ENCODE assay signal across 15 cellular contexts in the genomic region with DNA sequence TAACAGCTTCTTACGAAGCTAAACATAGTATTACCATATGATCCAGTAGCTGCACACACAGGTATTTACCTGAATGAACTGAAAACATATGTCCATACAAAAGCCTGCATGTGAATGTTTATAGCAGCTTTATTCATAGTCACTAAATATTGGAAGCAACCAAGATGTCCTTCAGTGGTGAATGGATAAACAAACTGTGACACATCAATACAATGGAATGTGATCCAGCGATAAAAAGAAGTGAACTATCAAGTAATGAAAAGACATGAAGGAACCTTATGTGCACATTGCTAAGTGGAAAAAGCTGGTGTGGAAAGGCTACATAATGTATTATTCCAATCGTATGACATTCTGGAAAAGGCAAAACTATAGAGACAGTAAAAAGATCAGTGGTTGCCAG. TPM values are rescaled to one million over a fixed set of nuclear protein-coding genes. Genes with fewer than 3 reads are reported as not detected.
A peak's percentile ranks its signal among the peaks of the same experiment; 100 is the strongest.
DNase-seq lines count a peak whose midpoint lies in the region; ATAC-seq, FAIRE-seq and TF ChIP-seq lines count a peak whose summit lies in the region.
"Had no signal": no experiment of that assay in that cellular context is flagged by ENCODE, and none has a peak within 500 bp of the region (broad histone marks: within the 10 kb centered on the region; RNA-seq: fewer than 3 reads in every experiment).

No MANE protein-coding gene starts in this region.

- H3K4me2 ChIP-seq in astrocyte (ENCODE audit: low read length) = no peak overlapping the region
- H3K4me2 ChIP-seq: GM23338 had no signal

- no peaks in the 10 kb centered on the region for H3K9me3 Mint-ChIP-seq in astrocyte (ENCODE audit: unreplicated experiment)
- H3K9me3 Mint-ChIP-seq: GM23338 had no signal

- ATAC-seq in GM18909 (IDR thresholded peaks at IDR 0.05; ENCODE audit: poor library complexity, unreplicated experiment) = no peak
- ATAC-seq: GM23338 had no signal

- H3K36me3 ChIP-seq in BJ (ENCODE audit: control insufficient read depth, insufficient read depth, low read length) (no peaks in the 10 kb centered on the region), astrocyte (ENCODE audit: insufficient read depth, low read length) (no peaks in the 10 kb centered on the region), vagina (no peaks in the 10 kb centered on the region), right atrium auricular region (no peaks in the 10 kb centered on the region)

- TF ChIP-seq CTCF in BJ (IDR thresholded peaks at IDR 0.05; ENCODE audit: insufficient read depth, low read depth, low read length) = no peak
- no peak for TF ChIP-seq CTCF in astrocyte (IDR thresholded peaks at IDR 0.05; ENCODE audit: insufficient read depth, low read depth, low read length)
- TF ChIP-seq CTCF in vagina (IDR thresholded peaks at IDR 0.05) = no peak
- TF ChIP-seq CTCF in right atrium auricular region (IDR thresholded peaks at IDR 0.05) = no peak

- no peak for TF ChIP-seq POLR2A in vagina (IDR thresholded peaks at IDR 0.05)

- peaks cover 9% of the 10 kb centered on the region for H3K27me3 Mint-ChIP-seq in astrocyte (ENCODE audit: low read depth, unreplicated experiment)

- peak; percentile 93 for FAIRE-seq in HTR-8/SVneo (lab: Jason Lieb, UNC)
- no peak for FAIRE-seq in astrocyte (lab: Jason Lieb, UNC)
- FAIRE-seq: GM19239 had no signal

- H3K27ac ChIP-seq in astrocyte (ENCODE audit: low read depth, low read length) (no peak overlapping the region), vagina (no peak overlapping the region), right atrium auricular region (no peak overlapping the region)
- H3K27ac ChIP-seq: C4-2B had no signal

- no peak overlapping the region for H3K4me3 ChIP-seq in BJ (ENCODE audit: low read depth, low read length)
- H3K4me3 ChIP-seq in astrocyte (ENCODE audit: insufficient read depth, low read depth, low read length) = no peak overlapping the region
- no peak overlapping the region for H3K4me3 ChIP-seq in vagina
- H3K4me3 ChIP-seq in right atrium auricular region = no peak overlapping the region
- H3K4me3 ChIP-seq: GM23338 had no signal

- no peak overlapping the region for H3K4me3 Mint-ChIP-seq in astrocyte (ENCODE audit: unreplicated experiment)
- H3K4me3 Mint-ChIP-seq: GM23338 had no signal

- DNase-seq in BJ (ENCODE audit: low read depth) (peak; percentile 16), HTR-8/SVneo (ENCODE audit: insufficient read length, low spot score) (no peak), astrocyte (ENCODE audit: low read depth) (peak; percentile 6), iris pigment epithelial cell (ENCODE audit: low read depth) (peak; percentile 45), cerebellar nuclear complex (lab: John Stamatoyannopoulos, UW) (no peak), vagina (ENCODE audit: extremely low spot score in 2 of 2) (no peak), right atrium auricular region (ENCODE audit: low spot score) (no peak)
- DNase-seq: Karpas-422, NCI-H187 treated with DMSO at 0.1 percent for 48 hours, NCI-H526 treated with DMSO at 0.1 percent for 48 hours, RPMI8226 had no signal

- H3K9ac ChIP-seq in astrocyte (ENCODE audit: low read length) = no peak overlapping the region

- no peak overlapping the region for H3K27ac Mint-ChIP-seq in astrocyte (ENCODE audit: unreplicated experiment)
- H3K27ac Mint-ChIP-seq: GM23338 had no signal

- POLR2A ChIA-PET in BJ (lab: Charles Lee) = interaction anchor here (0.6 kb wide), 1 partner anchor 14 kb away, joined by 3 read pairs; no protein-coding TSS in a partner anchor

- no peaks in the 10 kb centered on the region for H3K4me1 ChIP-seq in astrocyte (ENCODE audit: insufficient read depth, low read length)
- H3K4me1 ChIP-seq in vagina = no peaks in the 10 kb centered on the region
- H3K4me1 ChIP-seq in right atrium auricular region = no peaks in the 10 kb centered on the region

- H3K36me3 Mint-ChIP-seq in astrocyte (ENCODE audit: low read depth, unreplicated experiment) = no peaks in the 10 kb centered on the region

- intact Hi-C loops in vagina (cut with DNase I) = no loop called here

- H3K9me3 ChIP-seq in astrocyte (ENCODE audit: insufficient read depth, low read depth, low read length) = no peaks in the 10 kb centered on the region
- no peaks in the 10 kb centered on the region for H3K9me3 ChIP-seq in vagina
- no peaks in the 10 kb centered on the region for H3K9me3 ChIP-seq in right atrium auricular region

- CTCF ChIA-PET in BJ (lab: Yijun Ruan, JAX) = interaction anchor here (0.6 to 0.7 kb wide), 2 partner anchors 18 to 21 kb away, joined by 3 read pairs; no protein-coding TSS in a partner anchor

- no peaks in the 10 kb centered on the region for H3K4me1 Mint-ChIP-seq in astrocyte (ENCODE audit: low read depth, unreplicated experiment)

- H2AFZ ChIP-seq in astrocyte (ENCODE audit: low read depth, low read length) = no peak overlapping the region
- H2AFZ ChIP-seq: GM23338 had no signal

- no peaks in the 10 kb centered on the region for H3K79me2 ChIP-seq in astrocyte (ENCODE audit: insufficient read depth, low read length)

- H3K27me3 ChIP-seq in BJ (ENCODE audit: control insufficient read depth, insufficient read depth, low read length) = peaks cover 5% of the 10 kb centered on the region
- H3K27me3 ChIP-seq in astrocyte (ENCODE audit: insufficient read depth, low read length) = peaks cover 3% of the 10 kb centered on the region
- no peaks in the 10 kb centered on the region for H3K27me3 ChIP-seq in vagina
- H3K27me3 ChIP-seq in right atrium auricular region = no peaks in the 10 kb centered on the region

- no peaks in the 10 kb centered on the region for H4K20me1 ChIP-seq in astrocyte (ENCODE audit: insufficient read depth, low read length)

RNA-seq across cellular contexts. Expression of gene JDP2, which starts 38.1 kb away (rescaled TPM):
- 83.8 and 88.7 TPM in 2 replicates for polyA plus RNA-seq in BJ (2011; rRNA removed)
- 44.8 and 54.0 TPM in 2 replicates for polyA minus RNA-seq in BJ (2011; rRNA and poly(A)+ RNA removed)
- total RNA-seq in astrocyte = 79.5 and 80.6 TPM in 2 replicates
- total RNA-seq in vagina = 66.5 TPM
- 10 to 100 TPM; 46.1 to 67.4 TPM for total RNA-seq in right atrium auricular region

Comparison
In these comparisons a context has a peak if more than half of its experiments do, and no peak if none do; other contexts are left out.
1. DNase-seq: peak in BJ (single experiment), astrocyte (single experiment) and iris pigment epithelial cell (single experiment); none in HTR-8/SVneo (single experiment), cerebellar nuclear complex (0 of 2), vagina (0 of 2) and right atrium auricular region (single experiment).